7 cellular contexts compared by ENCODE assay signal in genomic region chr1:223877804-223878203, GRCh38.
"Had no signal": no experiment of that assay in that cellular context is flagged by ENCODE, and none has a peak within 500 bp of the region (broad histone marks: within the 10 kb centered on the region; RNA-seq: fewer than 3 reads in every experiment).

No MANE protein-coding gene starts in this region.

- H3K9me3 ChIP-seq: HAP-1 had no signal

- H3K4me2 ChIP-seq: GM23338 had no signal

- H2AFZ ChIP-seq: GM23338 had no signal

- DNase-seq: H7, HFFc6, KG1 had no signal

- H3K4me3 ChIP-seq: GM23338, HAP-1 had no signal

- ATAC-seq: GM23338, HCT116 had no signal

- H3K36me3 ChIP-seq: HAP-1 had no signal

- FAIRE-seq: HTR-8/SVneo had no signal
